ENCODE assay signal across 22 cellular contexts in the genomic region with DNA sequence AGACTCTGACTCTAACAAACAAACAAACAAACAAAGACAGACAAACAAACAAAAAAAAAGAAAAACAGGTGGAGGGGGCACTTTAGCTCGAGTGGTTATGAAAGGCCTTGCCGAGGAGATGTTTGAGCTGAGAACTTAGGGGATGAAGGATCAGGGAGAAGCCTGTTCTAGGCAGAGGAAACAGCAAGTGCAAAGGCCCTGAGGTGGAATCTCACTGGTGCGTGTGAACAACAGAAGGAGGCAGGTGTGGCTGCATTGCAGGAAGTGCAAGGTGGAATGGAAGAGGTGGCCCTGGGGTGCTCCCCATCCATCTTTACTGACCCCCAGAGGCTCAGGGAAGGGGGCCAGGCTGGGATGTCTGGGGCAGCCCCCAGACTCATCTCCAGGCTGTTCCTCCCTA. TPM values are rescaled to one million over a fixed set of nuclear protein-coding genes. Genes with fewer than 3 reads are reported as not detected.
DNase-seq lines count a peak whose midpoint lies in the region; ATAC-seq lines count a peak whose summit lies in the region.
"Had no signal": no experiment of that assay in that cellular context is flagged by ENCODE, and none has a peak within 500 bp of the region (broad histone marks: within the 10 kb centered on the region; RNA-seq: fewer than 3 reads in every experiment).

No MANE protein-coding gene starts in this region.

- H3K27me3 Mint-ChIP-seq in activated naive CD8-positive, alpha-beta T cell treated with anti-CD3 and anti-CD28 coated beads, Interleukin-2, amount 10 ng/mL, durations not matched to agents 7 days and 5 days, result no peaks in the 10 kb centered on the region
- peaks cover 2% of the 10 kb centered on the region for H3K27me3 Mint-ChIP-seq in activated naive CD8-positive, alpha-beta T cell treated with anti-CD3 and anti-CD28 coated beads, Interleukin-2, amount 50 U/mL, for 24 hours
- H3K27me3 Mint-ChIP-seq in CD8-positive, alpha-beta memory T cell, result no peaks in the 10 kb centered on the region
- no peaks in the 10 kb centered on the region for H3K27me3 Mint-ChIP-seq in activated T-helper 2 cell treated with anti-CD3 and anti-CD28 coated beads, Interferon-gamma antibody, Interleukin-2, Interleukin-4, amounts not matched to agents 10 μg/mL and 5 μg/mL and 100 μg/mL, durations not matched to agents 14 hours and 24 hours and 36 hours (ENCODE audit: low read depth)
- H3K27me3 Mint-ChIP-seq in natural killer cell treated with Interleukin-12 subunit alpha and Interleukin-12 subunit beta and Interleukin-15 and Interleukin-18, amount 100 ng/mL, for 72 hours, result no peaks in the 10 kb centered on the region

- H3K4me3 ChIP-seq in CD8-positive, alpha-beta memory T cell (ENCODE audit: low read length), result no peak overlapping the region

- no peaks in the 10 kb centered on the region for H3K27me3 ChIP-seq in CD8-positive, alpha-beta memory T cell (ENCODE audit: insufficient read depth, low read length, poor library complexity, severe bottlenecking)

- DNase-seq in activated naive CD8-positive, alpha-beta T cell treated with anti-CD3 and anti-CD28 coated beads, Interleukin-2, amount 10 ng/mL, durations not matched to agents 7 days and 5 days, result no peak
- no peak for DNase-seq in activated naive CD8-positive, alpha-beta T cell treated with anti-CD3 and anti-CD28 coated beads, Interleukin-2, amount 50 U/mL, for 24 hours
- no peak for DNase-seq in CD8-positive, alpha-beta memory T cell
- DNase-seq in activated T-helper 2 cell treated with anti-CD3 and anti-CD28 coated beads, Interferon-gamma antibody, Interleukin-2, Interleukin-4, amounts not matched to agents 10 μg/mL and 5 μg/mL and 100 μg/mL, durations not matched to agents 14 hours and 24 hours and 36 hours (ENCODE audit: low spot score), result no peak
- no peak for DNase-seq in natural killer cell treated with Interleukin-12 subunit alpha and Interleukin-12 subunit beta and Interleukin-15 and Interleukin-18, amount 100 ng/mL, for 72 hours (ENCODE audit: low spot score)
- DNase-seq: erythroblast; left colon; NCI-H2081 treated with DMSO at 0.1 percent for 48 hours; NCI-H345; retina; stimulated activated naive CD4-positive, alpha-beta T cell; upper lobe of right lung; WERI-Rb-1 had no signal

- H3K9me3 Mint-ChIP-seq in activated naive CD8-positive, alpha-beta T cell treated with anti-CD3 and anti-CD28 coated beads, Interleukin-2, amount 10 ng/mL, durations not matched to agents 7 days and 5 days, result no peaks in the 10 kb centered on the region
- no peaks in the 10 kb centered on the region for H3K9me3 Mint-ChIP-seq in activated naive CD8-positive, alpha-beta T cell treated with anti-CD3 and anti-CD28 coated beads, Interleukin-2, amount 50 U/mL, for 24 hours
- no peaks in the 10 kb centered on the region for H3K9me3 Mint-ChIP-seq in CD8-positive, alpha-beta memory T cell
- no peaks in the 10 kb centered on the region for H3K9me3 Mint-ChIP-seq in activated T-helper 2 cell treated with anti-CD3 and anti-CD28 coated beads, Interferon-gamma antibody, Interleukin-2, Interleukin-4, amounts not matched to agents 10 μg/mL and 5 μg/mL and 100 μg/mL, durations not matched to agents 14 hours and 24 hours and 36 hours
- no peaks in the 10 kb centered on the region for H3K9me3 Mint-ChIP-seq in natural killer cell treated with Interleukin-12 subunit alpha and Interleukin-12 subunit beta and Interleukin-15 and Interleukin-18, amount 100 ng/mL, for 72 hours

- no peak for ATAC-seq in activated naive CD8-positive, alpha-beta T cell treated with anti-CD3 and anti-CD28 coated beads, Interleukin-2, amount 10 ng/mL, durations not matched to agents 7 days and 5 days (ENCODE audit: low read depth)
- ATAC-seq in activated naive CD8-positive, alpha-beta T cell treated with anti-CD3 and anti-CD28 coated beads, Interleukin-2, amount 50 U/mL, for 24 hours, result no peak
- ATAC-seq in natural killer cell treated with Interleukin-12 subunit alpha and Interleukin-12 subunit beta and Interleukin-15 and Interleukin-18, amount 100 ng/mL, for 72 hours, result no peak
- no peak for ATAC-seq in HG03196 (IDR thresholded peaks at IDR 0.05; ENCODE audit: unreplicated experiment)
- ATAC-seq in GM18498 (IDR thresholded peaks at IDR 0.05; ENCODE audit: unreplicated experiment), result no peak
- no peak for ATAC-seq in GM21619 (IDR thresholded peaks at IDR 0.05; ENCODE audit: unreplicated experiment)
- ATAC-seq: left colon, upper lobe of right lung had no signal

- intact Hi-C loops in activated T-helper 2 cell treated with anti-CD3 and anti-CD28 coated beads, Interferon-gamma antibody, Interleukin-2, Interleukin-4, amounts not matched to agents 10 μg/mL and 5 μg/mL and 100 μg/mL, durations not matched to agents 14 hours and 24 hours and 36 hours (cut with micrococcal nuclease), result loop anchor here (5.0 kb wide), 1 partner anchor 33 kb away; no protein-coding TSS in a partner anchor

- H3K4me3 Mint-ChIP-seq in activated naive CD8-positive, alpha-beta T cell treated with anti-CD3 and anti-CD28 coated beads, Interleukin-2, amount 10 ng/mL, durations not matched to agents 7 days and 5 days, result peak overlapping the region; percentile 75
- no peak overlapping the region for H3K4me3 Mint-ChIP-seq in activated naive CD8-positive, alpha-beta T cell treated with anti-CD3 and anti-CD28 coated beads, Interleukin-2, amount 50 U/mL, for 24 hours
- peak overlapping the region; percentile 35 to 91 (median 85) for H3K4me3 Mint-ChIP-seq in CD8-positive, alpha-beta memory T cell
- peak overlapping the region; percentile 61 for H3K4me3 Mint-ChIP-seq in activated T-helper 2 cell treated with anti-CD3 and anti-CD28 coated beads, Interferon-gamma antibody, Interleukin-2, Interleukin-4, amounts not matched to agents 10 μg/mL and 5 μg/mL and 100 μg/mL, durations not matched to agents 14 hours and 24 hours and 36 hours (ENCODE audit: low read depth)
- H3K4me3 Mint-ChIP-seq in natural killer cell treated with Interleukin-12 subunit alpha and Interleukin-12 subunit beta and Interleukin-15 and Interleukin-18, amount 100 ng/mL, for 72 hours, result peak overlapping the region; percentile 76

- POLR2A ChIA-PET in activated naive CD8-positive, alpha-beta T cell treated with anti-CD3 and anti-CD28 coated beads, Interleukin-2, amount 10 ng/mL, durations not matched to agents 7 days and 5 days (lab: Charles Lee), result interaction anchor here (1.2 to 4.1 kb wide), 8 partner anchors 33 to 218 kb away, joined by 3 to 27 read pairs (median 12); partner anchors contain the start of genes AKAP8L, BRD4 and RASAL3
- POLR2A ChIA-PET in CD8-positive, alpha-beta memory T cell (lab: Charles Lee), result interaction anchor here (1.5 to 2.1 kb wide), 2 partner anchors 84 to 98 kb away, joined by 4 to 13 read pairs; no protein-coding TSS in a partner anchor

- H3K27ac ChIP-seq in CD8-positive, alpha-beta memory T cell (ENCODE audit: low read depth, low read length), result no peak overlapping the region
- H3K27ac ChIP-seq: C4-2B, HL-60, KMS-11, parathyroid adenoma, upper lobe of right lung, WERI-Rb-1 had no signal

- H3K36me3 ChIP-seq in CD8-positive, alpha-beta memory T cell (ENCODE audit: insufficient read depth, low read length), result no peaks in the 10 kb centered on the region
- H3K36me3 ChIP-seq: upper lobe of right lung, WERI-Rb-1 had no signal

- H3K36me3 Mint-ChIP-seq in activated naive CD8-positive, alpha-beta T cell treated with anti-CD3 and anti-CD28 coated beads, Interleukin-2, amount 10 ng/mL, durations not matched to agents 7 days and 5 days, result peaks cover 2% of the 10 kb centered on the region
- no peaks in the 10 kb centered on the region for H3K36me3 Mint-ChIP-seq in activated naive CD8-positive, alpha-beta T cell treated with anti-CD3 and anti-CD28 coated beads, Interleukin-2, amount 50 U/mL, for 24 hours (ENCODE audit: low read depth)
- peaks cover 0 to 7% (median 0%) of the 10 kb centered on the region in 3 donors for H3K36me3 Mint-ChIP-seq in CD8-positive, alpha-beta memory T cell
- H3K36me3 Mint-ChIP-seq in activated T-helper 2 cell treated with anti-CD3 and anti-CD28 coated beads, Interferon-gamma antibody, Interleukin-2, Interleukin-4, amounts not matched to agents 10 μg/mL and 5 μg/mL and 100 μg/mL, durations not matched to agents 14 hours and 24 hours and 36 hours (ENCODE audit: low read depth), result no peaks in the 10 kb centered on the region
- no peaks in the 10 kb centered on the region for H3K36me3 Mint-ChIP-seq in natural killer cell treated with Interleukin-12 subunit alpha and Interleukin-12 subunit beta and Interleukin-15 and Interleukin-18, amount 100 ng/mL, for 72 hours

- H3K9me3 ChIP-seq in CD8-positive, alpha-beta memory T cell (ENCODE audit: low read length), result no peaks in the 10 kb centered on the region
- H3K9me3 ChIP-seq: upper lobe of right lung had no signal

- H3K4me1 Mint-ChIP-seq in activated naive CD8-positive, alpha-beta T cell treated with anti-CD3 and anti-CD28 coated beads, Interleukin-2, amount 10 ng/mL, durations not matched to agents 7 days and 5 days, result peaks cover 15% of the 10 kb centered on the region
- peaks cover 18% of the 10 kb centered on the region for H3K4me1 Mint-ChIP-seq in activated naive CD8-positive, alpha-beta T cell treated with anti-CD3 and anti-CD28 coated beads, Interleukin-2, amount 50 U/mL, for 24 hours
- peaks cover 9 to 22% (median 17%) of the 10 kb centered on the region in 3 donors for H3K4me1 Mint-ChIP-seq in CD8-positive, alpha-beta memory T cell
- peaks cover 11% of the 10 kb centered on the region for H3K4me1 Mint-ChIP-seq in activated T-helper 2 cell treated with anti-CD3 and anti-CD28 coated beads, Interferon-gamma antibody, Interleukin-2, Interleukin-4, amounts not matched to agents 10 μg/mL and 5 μg/mL and 100 μg/mL, durations not matched to agents 14 hours and 24 hours and 36 hours (ENCODE audit: low read depth)
- H3K4me1 Mint-ChIP-seq in natural killer cell treated with Interleukin-12 subunit alpha and Interleukin-12 subunit beta and Interleukin-15 and Interleukin-18, amount 100 ng/mL, for 72 hours (ENCODE audit: low read depth in 2 of 2), result peaks cover 15 to 21% of the 10 kb centered on the region in 2 donors

- CTCF ChIA-PET in CD8-positive, alpha-beta memory T cell (lab: Charles Lee), result interaction anchor here (0.6 to 8.8 kb wide), 10 partner anchors 10 to 276 kb away, joined by 3 to 183 read pairs (median 5); partner anchors contain the start of genes AKAP8L and RASAL3

- peak overlapping the region; percentile 16 for H3K27ac Mint-ChIP-seq in activated naive CD8-positive, alpha-beta T cell treated with anti-CD3 and anti-CD28 coated beads, Interleukin-2, amount 10 ng/mL, durations not matched to agents 7 days and 5 days
- H3K27ac Mint-ChIP-seq in activated naive CD8-positive, alpha-beta T cell treated with anti-CD3 and anti-CD28 coated beads, Interleukin-2, amount 50 U/mL, for 24 hours, result no peak overlapping the region
- H3K27ac Mint-ChIP-seq in CD8-positive, alpha-beta memory T cell, result peak overlapping the region in 6 of 8 donors; percentile 54 to 87 (median 77)
- no peak overlapping the region for H3K27ac Mint-ChIP-seq in activated T-helper 2 cell treated with anti-CD3 and anti-CD28 coated beads, Interferon-gamma antibody, Interleukin-2, Interleukin-4, amounts not matched to agents 10 μg/mL and 5 μg/mL and 100 μg/mL, durations not matched to agents 14 hours and 24 hours and 36 hours
- no peak overlapping the region for H3K27ac Mint-ChIP-seq in natural killer cell treated with Interleukin-12 subunit alpha and Interleukin-12 subunit beta and Interleukin-15 and Interleukin-18, amount 100 ng/mL, for 72 hours

- H3K4me1 ChIP-seq in CD8-positive, alpha-beta memory T cell (ENCODE audit: insufficient read depth, low read length), result peaks cover 13% of the 10 kb centered on the region
- H3K4me1 ChIP-seq: parathyroid adenoma had no signal

RNA-seq across cellular contexts. Expression of gene CYP4F22, which starts 41.9 kb away (rescaled TPM):
- 1 to 10 TPM; 3.2 to 3.4 TPM for total RNA-seq in activated naive CD8-positive, alpha-beta T cell treated with anti-CD3 and anti-CD28 coated beads, Interleukin-2, amount 10 ng/mL, durations not matched to agents 7 days and 5 days
- total RNA-seq in CD8-positive, alpha-beta memory T cell, result under 1 TPM; 0.71 to 0.79 TPM
- polyA plus RNA-seq in CD8-positive, alpha-beta memory T cell, result 5.1 TPM
- 0.14 TPM in 2 replicates for total RNA-seq in activated T-helper 2 cell treated with anti-CD3 and anti-CD28 coated beads, Interferon-gamma antibody, Interleukin-2, Interleukin-4, amounts not matched to agents 10 μg/mL and 5 μg/mL and 100 μg/mL, durations not matched to agents 14 hours and 24 hours and 36 hours
- total RNA-seq in natural killer cell treated with Interleukin-12 subunit alpha and Interleukin-12 subunit beta and Interleukin-15 and Interleukin-18, amount 100 ng/mL, for 72 hours, result under 1 TPM; 0.24 to 0.86 TPM
- total RNA-seq: H1, left colon, lung microvascular endothelial cell, upper lobe of right lung had no signal
- polyA plus RNA-seq: H1 had no signal

Comparison
In these comparisons a context has a peak if more than half of its experiments do, and no peak if none do; other contexts are left out.
1. H3K27ac Mint-ChIP-seq: peak in activated naive CD8-positive, alpha-beta T cell treated with anti-CD3 and anti-CD28 coated beads, Interleukin-2, amount 10 ng/mL, durations not matched to agents 7 days and 5 days (single experiment) and CD8-positive, alpha-beta memory T cell (6 of 8); none in activated naive CD8-positive, alpha-beta T cell treated with anti-CD3 and anti-CD28 coated beads, Interleukin-2, amount 50 U/mL, for 24 hours (single experiment), activated T-helper 2 cell treated with anti-CD3 and anti-CD28 coated beads, Interferon-gamma antibody, Interleukin-2, Interleukin-4, amounts not matched to agents 10 μg/mL and 5 μg/mL and 100 μg/mL, durations not matched to agents 14 hours and 24 hours and 36 hours (single experiment) and natural killer cell treated with Interleukin-12 subunit alpha and Interleukin-12 subunit beta and Interleukin-15 and Interleukin-18, amount 100 ng/mL, for 72 hours (0 of 2).